ENCODE assay signal across 12 cellular contexts in the genomic region with DNA sequence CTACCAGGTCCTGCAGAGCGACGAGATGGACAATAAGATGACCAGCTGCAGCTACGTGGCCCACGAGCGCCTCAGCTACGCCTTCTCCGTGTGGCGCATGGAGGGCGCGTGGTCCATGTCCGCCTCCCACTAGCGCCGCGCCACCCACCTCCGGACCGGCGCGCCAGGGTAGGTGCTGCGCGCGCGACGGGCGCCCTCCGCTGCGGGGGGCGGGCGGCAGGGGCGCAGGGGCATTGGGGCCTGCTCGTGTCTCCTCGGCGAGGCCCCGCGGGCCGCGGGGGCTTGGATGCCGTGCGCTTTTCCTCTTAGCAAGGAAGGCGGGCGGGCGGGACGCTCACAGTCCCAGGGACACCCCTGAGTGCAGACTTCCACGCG. TPM values are rescaled to one million over a fixed set of nuclear protein-coding genes. Genes with fewer than 3 reads are reported as not detected.
DNase-seq lines count a peak whose midpoint lies in the region; ATAC-seq and TF ChIP-seq lines count a peak whose summit lies in the region.
"Had no signal": no experiment of that assay in that cellular context is flagged by ENCODE, and none has a peak within 500 bp of the region (broad histone marks: within the 10 kb centered on the region; RNA-seq: fewer than 3 reads in every experiment).

No MANE protein-coding gene starts in this region.

- no peak for TF ChIP-seq EP300 in SK-N-SH (IDR thresholded peaks at IDR 0.05; ENCODE audit: borderline replicate concordance in 1 of 2, low read depth in 1 of 2, low read length in 1 of 2)

- no peak for ATAC-seq in HG03460 (IDR thresholded peaks at IDR 0.05; ENCODE audit: unreplicated experiment)
- no peak for ATAC-seq in GM19023 (IDR thresholded peaks at IDR 0.05; ENCODE audit: unreplicated experiment)

- peaks cover 2% of the 10 kb centered on the region for H3K36me3 Mint-ChIP-seq in nephron (ENCODE audit: low read depth)
- peaks cover 9% of the 10 kb centered on the region for H3K36me3 Mint-ChIP-seq in type B pancreatic cell
- no peaks in the 10 kb centered on the region for H3K36me3 Mint-ChIP-seq in endothelial cell (ENCODE audit: low read depth, unreplicated experiment)
- H3K36me3 Mint-ChIP-seq: naive B cell had no signal

- H3F3A ChIP-seq in SK-N-SH (replicated peaks; ENCODE audit: insufficient read depth) = peaks cover 6% of the 10 kb centered on the region

- peak overlapping the region; percentile 85 to 91 (median 91) for H3K4me3 Mint-ChIP-seq in nephron
- peak overlapping the region; percentile 85 for H3K4me3 Mint-ChIP-seq in type B pancreatic cell
- H3K4me3 Mint-ChIP-seq in endothelial cell (ENCODE audit: unreplicated experiment) = no peak overlapping the region
- H3K4me3 Mint-ChIP-seq: naive B cell had no signal

- peak overlapping the region in 2 of 3 experiments; percentile 31 to 37 for H3K27ac Mint-ChIP-seq in nephron
- H3K27ac Mint-ChIP-seq in type B pancreatic cell = no peak overlapping the region
- no peak overlapping the region for H3K27ac Mint-ChIP-seq in endothelial cell (ENCODE audit: unreplicated experiment)
- H3K27ac Mint-ChIP-seq: naive B cell had no signal

- H3K27ac ChIP-seq in SK-N-SH (ENCODE audit: low read depth in 2 of 2, low read length in 1 of 2) = peak overlapping the region in 1 of 2 experiments; percentile 49; a peak in 1 of 4 replicates

- H3K4me3 ChIP-seq in SK-N-SH (ENCODE audit: low read depth in 2 of 2, low read length in 1 of 2) (peak overlapping the region; percentile 65 to 89), fibroblast of pulmonary artery (replicated peaks; ENCODE audit: low read depth, low read length) (peak overlapping the region; percentile 83)

- H3K27me3 Mint-ChIP-seq in nephron (ENCODE audit: low read depth) = peaks cover 87% of the 10 kb centered on the region
- H3K27me3 Mint-ChIP-seq in type B pancreatic cell = peaks cover 76% of the 10 kb centered on the region
- peaks cover 11% of the 10 kb centered on the region for H3K27me3 Mint-ChIP-seq in endothelial cell (ENCODE audit: unreplicated experiment)

- H3K9me3 Mint-ChIP-seq in nephron = no peaks in the 10 kb centered on the region
- no peaks in the 10 kb centered on the region for H3K9me3 Mint-ChIP-seq in type B pancreatic cell
- no peaks in the 10 kb centered on the region for H3K9me3 Mint-ChIP-seq in endothelial cell (ENCODE audit: unreplicated experiment)
- H3K9me3 Mint-ChIP-seq: naive B cell had no signal

- H3K36me3 ChIP-seq in SK-N-SH (replicated peaks in 1 of 2; ENCODE audit: control insufficient read depth in 1 of 2, insufficient read depth in 2 of 2, low read length in 1 of 2) = peaks cover 0 to 3% of the 10 kb centered on the region in 2 experiments

- TF ChIP-seq CTCF in SK-N-SH (IDR thresholded peaks at IDR 0.05) (no peak), fibroblast of pulmonary artery (IDR thresholded peaks at IDR 0.05; ENCODE audit: low read length, missing control alignments) (no peak), nephron (IDR thresholded peaks at IDR 0.05; ENCODE audit: unreplicated experiment in 3 of 3) (no peak), type B pancreatic cell (conservative IDR thresholded peaks at IDR 0.05) (no peak), endothelial cell (IDR thresholded peaks at IDR 0.05; ENCODE audit: unreplicated experiment) (no peak)

- DNase-seq in SK-N-SH (no peak), fibroblast of pulmonary artery (ENCODE audit: low read depth) (no peak), type B pancreatic cell (ENCODE audit: extremely low spot score, unreplicated experiment) (no peak), nucleus accumbens (lab: John Stamatoyannopoulos, UW) (no peak), endothelial cell (ENCODE audit: low spot score) (no peak)
- DNase-seq: effector CD4-positive, alpha-beta T cell; naive B cell; NCI-H187 treated with DMSO at 0.1 percent for 48 hours had no signal

- peaks cover 16% of the 10 kb centered on the region for H3K4me1 Mint-ChIP-seq in nephron
- H3K4me1 Mint-ChIP-seq in type B pancreatic cell (ENCODE audit: unreplicated experiment) = peaks cover 22% of the 10 kb centered on the region
- H3K4me1 Mint-ChIP-seq in endothelial cell (ENCODE audit: unreplicated experiment) = no peaks in the 10 kb centered on the region
- H3K4me1 Mint-ChIP-seq: naive B cell had no signal

- H4K20me1 ChIP-seq in SK-N-SH (ENCODE audit: insufficient read depth) = no peaks in the 10 kb centered on the region

- POLR2A ChIA-PET in SK-N-SH (lab: Yijun Ruan, JAX) = no interaction called here

- H3K4me2 ChIP-seq in SK-N-SH = peak overlapping the region; percentile 94

- H3K79me2 ChIP-seq in SK-N-SH (ENCODE audit: insufficient read depth) = peaks cover 11% of the 10 kb centered on the region

- no peaks in the 10 kb centered on the region; a peak in 1 of 4 replicates for H3K4me1 ChIP-seq in SK-N-SH (ENCODE audit: control insufficient read depth in 1 of 2, insufficient read depth in 2 of 2, low read depth in 1 of 2, low read length in 1 of 2)

- WGBS in SK-N-SH (ENCODE audit: low lambda C conversion rate) = 3% methylated on average over 14 of the region's 44 CpGs

- CTCF ChIA-PET in SK-N-SH (lab: Yijun Ruan, JAX) = interaction anchor here (1.1 kb wide), 1 partner anchor 41 kb away, joined by 3 read pairs; no protein-coding TSS in a partner anchor

- H2AFZ ChIP-seq in SK-N-SH (ENCODE audit: low read depth) = peak overlapping the region; percentile 76; the same call in 1 of the 2 replicates

- no peaks in the 10 kb centered on the region for H3K27me3 ChIP-seq in SK-N-SH (ENCODE audit: insufficient read depth)

- H3K9ac ChIP-seq in SK-N-SH = peak overlapping the region; percentile 78

- H3K9me3 ChIP-seq in SK-N-SH = no peaks in the 10 kb centered on the region

- no peaks in the 10 kb centered on the region for H3K9me2 ChIP-seq in SK-N-SH

- TF ChIP-seq RAD21 in SK-N-SH (IDR thresholded peaks at IDR 0.05; ENCODE audit: low read length) = no peak

TF ChIP-seq in SK-N-SH, 30 proteins besides CTCF, POLR2A, EP300 and RAD21:
- TF ChIP-seq, protein P1, sequence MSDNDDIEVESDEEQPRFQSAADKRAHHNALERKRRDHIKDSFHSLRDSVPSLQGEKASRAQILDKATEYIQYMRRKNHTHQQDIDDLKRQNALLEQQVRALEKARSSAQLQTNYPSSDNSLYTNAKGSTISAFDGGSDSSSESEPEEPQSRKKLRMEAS (IDR thresholded peaks at IDR 0.05; ENCODE audit: low read depth) = peak; percentile 73
- no peak for TF ChIP-seq SMC3 (IDR thresholded peaks at IDR 0.05; ENCODE audit: low read depth, low read length)

RNA-seq across cellular contexts. Expression of a gene that starts 0.7 kb away (rescaled TPM):
- 10.2 and 19.5 TPM in 2 replicates for polyA plus RNA-seq in SK-N-SH (2012; rRNA removed)
- 11.9 and 18.3 TPM in 2 replicates for polyA plus RNA-seq in SK-N-SH (2012; cell fraction: cytosol; rRNA removed)
- 7.8 and 10.7 TPM in 2 replicates for polyA plus RNA-seq in SK-N-SH (2012; cell fraction: nucleus; rRNA removed)
- total RNA-seq in type B pancreatic cell (ENCODE audit: low replicate concordance) (0.95 and 27.3 TPM in 2 replicates), endothelial cell (ENCODE audit: unreplicated experiment) (not detected)
- total RNA-seq: activated CD8-positive, alpha-beta memory T cell treated with anti-CD3 and anti-CD28 coated beads for 36 hours had no signal

Comparison
In these comparisons a context has a peak if more than half of its experiments do, and no peak if none do; other contexts are left out.
1. H3K27ac Mint-ChIP-seq: peak in nephron (2 of 3); none in type B pancreatic cell (single experiment) and endothelial cell (single experiment).